ENCODE assay signal across 19 cellular contexts in the genomic region with DNA sequence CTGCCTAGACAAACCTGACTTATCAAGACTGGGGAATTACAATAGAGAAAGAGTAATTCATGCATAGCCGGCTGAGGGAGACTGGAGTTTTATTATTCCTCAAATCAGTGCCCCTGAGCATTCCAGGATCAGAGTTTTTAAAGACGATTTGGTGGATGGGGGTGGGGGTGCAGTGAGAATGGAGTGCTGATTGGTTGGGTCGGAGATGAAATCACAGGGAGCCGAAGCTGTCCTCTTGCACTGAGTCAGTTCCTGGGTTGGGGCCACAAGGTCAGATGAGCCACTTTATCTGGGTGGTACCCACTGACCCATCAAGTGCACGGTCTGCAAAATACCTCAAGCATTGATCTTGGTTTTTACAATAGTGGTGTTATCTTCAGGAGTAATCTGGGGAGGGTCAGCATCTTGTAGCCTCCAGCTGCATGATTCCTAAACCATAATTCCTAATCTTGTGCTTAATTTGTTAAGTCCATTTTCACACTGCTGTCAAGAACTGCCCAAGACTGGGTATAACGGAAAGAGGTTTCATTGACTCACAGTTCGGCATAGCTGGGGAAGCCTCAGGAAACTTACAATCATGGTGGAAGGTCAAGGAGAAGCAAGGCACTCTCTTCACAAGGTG.
DNase-seq lines count a peak whose midpoint lies in the region; ATAC-seq and TF ChIP-seq lines count a peak whose summit lies in the region.
"Had no signal": no experiment of that assay in that cellular context is flagged by ENCODE, and none has a peak within 500 bp of the region (broad histone marks: within the 10 kb centered on the region; RNA-seq: fewer than 3 reads in every experiment).

No MANE protein-coding gene starts in this region.

- no peaks in the 10 kb centered on the region for H3K9me3 ChIP-seq in muscle layer of duodenum (ENCODE audit: control insufficient read depth in 1 of 2, low read length in 2 of 2)
- no peaks in the 10 kb centered on the region for H3K9me3 ChIP-seq in suprapubic skin
- H3K9me3 ChIP-seq in effector memory CD4-positive, alpha-beta T cell (ENCODE audit: control insufficient read depth, low read length): no peaks in the 10 kb centered on the region
- H3K9me3 ChIP-seq: body of pancreas, heart left ventricle, pancreas had no signal

- TF ChIP-seq EP300 in suprapubic skin (IDR thresholded peaks at IDR 0.05): no peak

- H3K4me3 ChIP-seq in muscle layer of duodenum (ENCODE audit: low read depth in 1 of 2, low read length in 2 of 2) (peak overlapping the region in 1 of 2 donors; percentile 21), suprapubic skin (no peak overlapping the region)
- no peak overlapping the region for H3K4me3 ChIP-seq in effector memory CD4-positive, alpha-beta T cell (ENCODE audit: insufficient read depth, low read depth, low read length, poor library complexity, severe bottlenecking)
- H3K4me3 ChIP-seq: body of pancreas, heart left ventricle, pancreas had no signal

- peak overlapping the region; percentile 57 for H3K27ac ChIP-seq in muscle layer of duodenum (ENCODE audit: low read length)
- H3K27ac ChIP-seq in suprapubic skin: no peak overlapping the region
- H3K27ac ChIP-seq in effector memory CD4-positive, alpha-beta T cell (ENCODE audit: insufficient read depth, low read length, poor library complexity, severe bottlenecking): no peak overlapping the region
- H3K27ac ChIP-seq: body of pancreas, heart left ventricle, pancreas had no signal

- peak overlapping the region; percentile 93 for H3K27ac Mint-ChIP-seq in stimulated activated naive CD8-positive, alpha-beta T cell treated with anti-CD3 and anti-CD28 coated beads, Interleukin-15, Interleukin-2, amounts not matched to agents 100 ng/mL and 50 ng/mL, for 24 hours
- peak overlapping the region; percentile 61 for H3K27ac Mint-ChIP-seq in activated naive CD8-positive, alpha-beta T cell
- H3K27ac Mint-ChIP-seq: endodermal cell, HFFc6 had no signal

- H3K4me1 Mint-ChIP-seq in stimulated activated naive CD8-positive, alpha-beta T cell treated with anti-CD3 and anti-CD28 coated beads, Interleukin-15, Interleukin-2, amounts not matched to agents 100 ng/mL and 50 ng/mL, for 24 hours (ENCODE audit: low read depth): peaks cover 58% of the 10 kb centered on the region
- H3K4me1 Mint-ChIP-seq in activated naive CD8-positive, alpha-beta T cell (ENCODE audit: low read depth): peaks cover 31% of the 10 kb centered on the region

- H3K36me3 Mint-ChIP-seq in stimulated activated naive CD8-positive, alpha-beta T cell treated with anti-CD3 and anti-CD28 coated beads, Interleukin-15, Interleukin-2, amounts not matched to agents 100 ng/mL and 50 ng/mL, for 24 hours (ENCODE audit: low read depth): peaks cover 85% of the 10 kb centered on the region
- peaks cover 10% of the 10 kb centered on the region for H3K36me3 Mint-ChIP-seq in activated naive CD8-positive, alpha-beta T cell

- TF ChIP-seq CTCF in suprapubic skin (IDR thresholded peaks at IDR 0.05): no peak

- H3K27me3 Mint-ChIP-seq in stimulated activated naive CD8-positive, alpha-beta T cell treated with anti-CD3 and anti-CD28 coated beads, Interleukin-15, Interleukin-2, amounts not matched to agents 100 ng/mL and 50 ng/mL, for 24 hours: no peaks in the 10 kb centered on the region
- H3K27me3 Mint-ChIP-seq in activated naive CD8-positive, alpha-beta T cell: no peaks in the 10 kb centered on the region

- H3K27me3 ChIP-seq in muscle layer of duodenum (ENCODE audit: low read depth, low read length) (no peaks in the 10 kb centered on the region), suprapubic skin (no peaks in the 10 kb centered on the region)
- no peaks in the 10 kb centered on the region for H3K27me3 ChIP-seq in effector memory CD4-positive, alpha-beta T cell (replicated peaks; ENCODE audit: control insufficient read depth, insufficient read depth, low read length, poor library complexity, severe bottlenecking)
- H3K27me3 ChIP-seq: body of pancreas, heart left ventricle, pancreas had no signal

- no peak for DNase-seq in stimulated activated naive CD8-positive, alpha-beta T cell treated with anti-CD3 and anti-CD28 coated beads, Interleukin-15, Interleukin-2, amounts not matched to agents 100 U/mL and 50 U/mL, for 24 hours
- DNase-seq in suprapubic skin (ENCODE audit: low spot score in 2 of 2) (no peak), pons (ENCODE audit: low spot score) (no peak)
- no peak for DNase-seq in effector memory CD4-positive, alpha-beta T cell
- DNase-seq: activated T-cell treated with anti-CD3 and anti-CD28 coated beads for 4 hours, body of pancreas, DMS79 treated with DMSO at 0.1 percent for 48 hours, endodermal cell, heart left ventricle, HFFc6, NCI-H187, NCI-H510A, pancreas, Right ventricle myocardium superior, SW 1271 had no signal

- TF ChIP-seq POLR2A in suprapubic skin (IDR thresholded peaks at IDR 0.05): no peak

- ATAC-seq in stimulated activated naive CD8-positive, alpha-beta T cell treated with anti-CD3 and anti-CD28 coated beads, Interleukin-15, Interleukin-2, amounts not matched to agents 100 U/mL and 50 U/mL, for 24 hours: no peak
- ATAC-seq in HG03354 (IDR thresholded peaks at IDR 0.05; ENCODE audit: poor library complexity, severe bottlenecking, unreplicated experiment): no peak
- ATAC-seq: body of pancreas, heart left ventricle had no signal

- WGBS in suprapubic skin: 79% methylated on average over 7 of the region's 7 CpGs

- H3K4me1 ChIP-seq in muscle layer of duodenum (ENCODE audit: control insufficient read depth in 1 of 2, insufficient read depth in 2 of 2, low read length in 2 of 2) (no peaks in the 10 kb centered on the region), suprapubic skin (peaks cover 28% of the 10 kb centered on the region)
- H3K4me1 ChIP-seq in effector memory CD4-positive, alpha-beta T cell (ENCODE audit: control insufficient read depth, insufficient read depth, low read length, poor library complexity, severe bottlenecking): no peaks in the 10 kb centered on the region
- H3K4me1 ChIP-seq: body of pancreas, pancreas had no signal

- peak overlapping the region; percentile 74 for H3K4me3 Mint-ChIP-seq in stimulated activated naive CD8-positive, alpha-beta T cell treated with anti-CD3 and anti-CD28 coated beads, Interleukin-15, Interleukin-2, amounts not matched to agents 100 ng/mL and 50 ng/mL, for 24 hours
- H3K4me3 Mint-ChIP-seq in activated naive CD8-positive, alpha-beta T cell: peak overlapping the region; percentile 23
- H3K4me3 Mint-ChIP-seq: endodermal cell, HFFc6 had no signal

- H3K36me3 ChIP-seq in muscle layer of duodenum (ENCODE audit: control insufficient read depth in 1 of 2, insufficient read depth in 2 of 2, low read length in 2 of 2) (peaks cover 0 to 21% of the 10 kb centered on the region in 2 donors), suprapubic skin (no peaks in the 10 kb centered on the region)
- H3K36me3 ChIP-seq in effector memory CD4-positive, alpha-beta T cell (ENCODE audit: control insufficient read depth, insufficient read depth, low read length): no peaks in the 10 kb centered on the region
- H3K36me3 ChIP-seq: pancreas had no signal

- H3K9me3 Mint-ChIP-seq in stimulated activated naive CD8-positive, alpha-beta T cell treated with anti-CD3 and anti-CD28 coated beads, Interleukin-15, Interleukin-2, amounts not matched to agents 100 ng/mL and 50 ng/mL, for 24 hours: peaks cover 26% of the 10 kb centered on the region
- H3K9me3 Mint-ChIP-seq in activated naive CD8-positive, alpha-beta T cell (ENCODE audit: low read depth): peaks cover 3% of the 10 kb centered on the region
- H3K9me3 Mint-ChIP-seq: HFFc6 had no signal
